In genomic region chr7:133230591-133231194, GRCh38 we compare ENCODE assay signal across 8 cellular contexts. TPM values are rescaled to one million over a fixed set of nuclear protein-coding genes. Genes with fewer than 3 reads are reported as not detected.
DNase-seq lines count a peak whose midpoint lies in the region; ATAC-seq and TF ChIP-seq lines count a peak whose summit lies in the region.

No MANE protein-coding gene starts in this region.

- H3K4me1 Mint-ChIP-seq in immature natural killer cell: no peaks in the 10 kb centered on the region

- H3K9me3 ChIP-seq in PC-9 (ENCODE audit: insufficient read depth, low read depth): no peaks in the 10 kb centered on the region
- H3K9me3 ChIP-seq in ascending aorta: no peaks in the 10 kb centered on the region

- H3K27ac Mint-ChIP-seq in immature natural killer cell: no peak overlapping the region

- H3K36me3 Mint-ChIP-seq in immature natural killer cell: no peaks in the 10 kb centered on the region

- no peaks in the 10 kb centered on the region for H3K9me2 ChIP-seq in PC-9 (ENCODE audit: insufficient read depth)

- no peaks in the 10 kb centered on the region for H3K36me3 ChIP-seq in PC-9 (ENCODE audit: low read depth)
- H3K36me3 ChIP-seq in ascending aorta: no peaks in the 10 kb centered on the region

- no peaks in the 10 kb centered on the region for H3K79me2 ChIP-seq in PC-9 (ENCODE audit: low read depth)

- no peaks in the 10 kb centered on the region for H4K20me1 ChIP-seq in PC-9 (ENCODE audit: insufficient read depth)

- intact Hi-C loops in PC-9 (cut with micrococcal nuclease; ENCODE audit: unreplicated experiment) (no loop called here), ascending aorta (cut with DNase I) (no loop called here)

- H3K4me3 Mint-ChIP-seq in immature natural killer cell: no peak overlapping the region

- H3K27me3 ChIP-seq in PC-9 (ENCODE audit: insufficient read depth, low read depth) (peaks cover 42% of the 10 kb centered on the region), ascending aorta (no peaks in the 10 kb centered on the region)

- POLR2A ChIA-PET in PC-9 (lab: Charles Lee; ENCODE audit: unreplicated experiment): no interaction called here

- no peak overlapping the region for H3K27ac ChIP-seq in PC-9
- no peak overlapping the region for H3K27ac ChIP-seq in ascending aorta

- H3K27me3 Mint-ChIP-seq in immature natural killer cell (ENCODE audit: low read depth in 3 of 3): peaks cover 0 to 2% (median 2%) of the 10 kb centered on the region in 3 donors

- H3K4me1 ChIP-seq in PC-9 (replicated peaks; ENCODE audit: insufficient read depth): no peaks in the 10 kb centered on the region
- no peaks in the 10 kb centered on the region for H3K4me1 ChIP-seq in ascending aorta

- H3K4me3 ChIP-seq in PC-9: no peak overlapping the region
- no peak overlapping the region for H3K4me3 ChIP-seq in ascending aorta

- TF ChIP-seq CTCF in PC-9 (conservative IDR thresholded peaks at IDR 0.05): peak; percentile 88
- peak in 2 of 3 experiments; percentile 44 to 56 for TF ChIP-seq CTCF in ascending aorta (IDR thresholded peaks at IDR 0.05)

- no peak for ATAC-seq in HG02759 (IDR thresholded peaks at IDR 0.05; ENCODE audit: unreplicated experiment)

- H3F3A ChIP-seq in PC-9 (ENCODE audit: insufficient read depth, low read depth): no peaks in the 10 kb centered on the region

- no TSS peak for BruUV-seq in PC-9 (replicated peaks; lab: Mats Ljungman, UMichigan)

- CTCF ChIA-PET in PC-9 (lab: Charles Lee): interaction anchor here (0.6 kb wide), 1 partner anchor 235 kb away, joined by 3 read pairs; no protein-coding TSS in a partner anchor

- no peaks in the 10 kb centered on the region for H3K9me3 Mint-ChIP-seq in immature natural killer cell

- no peak overlapping the region for H3K4me2 ChIP-seq in PC-9

- no peak overlapping the region for H2AFZ ChIP-seq in PC-9

- DNase-seq in Daoy (ENCODE audit: low read depth) (peak; percentile 68), HuH-7 (ENCODE audit: low spot score) (peak; percentile 29), PC-9 (peak in 1 of 2 experiments; percentile 25), ascending aorta (ENCODE audit: low spot score in 2 of 2) (no peak), immature natural killer cell (peak; percentile 24 to 45 (median 28)), DMS114 treated with DMSO at 0.1 percent for 48 hours (lab: John Stamatoyannopoulos, UW; ENCODE audit: unreplicated experiment) (no peak)
- DNase-seq in stimulated activated CD4-positive, alpha-beta T cell treated with anti-CD3 and anti-CD28 coated beads, Interleukin-2, amount 100 ng/mL, for 4 hours (ENCODE audit: low read depth): peak; percentile 4

RNA-seq across cellular contexts. Expression of gene EXOC4, which starts 22.2 kb away (rescaled TPM):
- total RNA-seq in Daoy (2014; rRNA removed; shearing (Covaris generic)): 36.9 and 39.7 TPM in 2 replicates
- total RNA-seq in PC-9 (2021): 88.5 and 101 TPM in 2 replicates
- total RNA-seq in ascending aorta: 27.1 TPM
- 10 to 100 TPM; 24.2 to 50.1 (median 30.1) TPM for polyA plus RNA-seq in immature natural killer cell

Comparison
In these comparisons a context has a peak if more than half of its experiments do, and no peak if none do; other contexts are left out.
1. DNase-seq: peak in Daoy (single experiment), HuH-7 (single experiment), immature natural killer cell (3 of 3) and stimulated activated CD4-positive, alpha-beta T cell treated with anti-CD3 and anti-CD28 coated beads, Interleukin-2, amount 100 ng/mL, for 4 hours (single experiment); none in ascending aorta (0 of 2) and DMS114 treated with DMSO at 0.1 percent for 48 hours (single experiment).